Comparison of ENCODE assay signal across 9 cellular contexts in genomic region chrX:39445336-39445735, GRCh38.
DNase-seq lines count a peak whose midpoint lies in the region; ATAC-seq and TF ChIP-seq lines count a peak whose summit lies in the region.
"Had no signal": no experiment of that assay in that cellular context is flagged by ENCODE, and none has a peak within 500 bp of the region (broad histone marks: within the 10 kb centered on the region; RNA-seq: fewer than 3 reads in every experiment).

No MANE protein-coding gene starts in this region.

- ATAC-seq in Right ventricle myocardium superior (ENCODE audit: poor library complexity) (no peak), upper lobe of right lung (no peak)
- no peak for ATAC-seq in stimulated activated naive B cell treated with anti-CD40 and anti-IgM and Interleukin-4, amounts not matched to agents 10 μg/mL and 1 μg/mL and 100 μg/mL, for 72 hours (replicated peaks)

- TF ChIP-seq CTCF in left ventricle myocardium inferior (IDR thresholded peaks at IDR 0.05; ENCODE audit: borderline replicate concordance), result peak; percentile 39
- peak; percentile 19 for TF ChIP-seq CTCF in upper lobe of right lung (IDR thresholded peaks at IDR 0.05)

- POLR2A ChIA-PET in activated CD4-positive, alpha-beta memory T cell treated with anti-CD3 and anti-CD28 coated beads, Interleukin-2, amount 10 ng/mL, durations not matched to agents 7 days and 5 days (lab: Charles Lee), result no interaction called here

- H3K27ac Mint-ChIP-seq in activated CD4-positive, alpha-beta memory T cell treated with anti-CD3 and anti-CD28 coated beads, Interleukin-2, amount 10 ng/mL, durations not matched to agents 7 days and 5 days, result no peak overlapping the region
- no peak overlapping the region for H3K27ac Mint-ChIP-seq in stimulated activated naive B cell treated with anti-CD40 and anti-IgM and Interleukin-4, amounts not matched to agents 10 μg/mL and 1 μg/mL and 100 μg/mL, for 72 hours
- H3K27ac Mint-ChIP-seq: IgD-negative memory B cell had no signal

- CTCF ChIA-PET in activated CD4-positive, alpha-beta memory T cell treated with anti-CD3 and anti-CD28 coated beads, Interleukin-2, amount 10 ng/mL, durations not matched to agents 7 days and 5 days (lab: Charles Lee), result no interaction called here

- H3K36me3 Mint-ChIP-seq in activated CD4-positive, alpha-beta memory T cell treated with anti-CD3 and anti-CD28 coated beads, Interleukin-2, amount 10 ng/mL, durations not matched to agents 7 days and 5 days (ENCODE audit: low read depth), result no peaks in the 10 kb centered on the region
- peaks cover 0 to 6% of the 10 kb centered on the region in 2 donors for H3K36me3 Mint-ChIP-seq in stimulated activated naive B cell treated with anti-CD40 and anti-IgM and Interleukin-4, amounts not matched to agents 10 μg/mL and 1 μg/mL and 100 μg/mL, for 72 hours
- H3K36me3 Mint-ChIP-seq: IgD-negative memory B cell had no signal

- WGBS in iPS DF 6.9 (ENCODE audit: insufficient coverage, insufficient read length), result no CpG with 5 or more reads among the region's 4 CpGs

- H3K27me3 Mint-ChIP-seq in activated CD4-positive, alpha-beta memory T cell treated with anti-CD3 and anti-CD28 coated beads, Interleukin-2, amount 10 ng/mL, durations not matched to agents 7 days and 5 days, result no peaks in the 10 kb centered on the region
- peaks cover 0 to 5% of the 10 kb centered on the region in 2 donors for H3K27me3 Mint-ChIP-seq in stimulated activated naive B cell treated with anti-CD40 and anti-IgM and Interleukin-4, amounts not matched to agents 10 μg/mL and 1 μg/mL and 100 μg/mL, for 72 hours

- H3K9me3 Mint-ChIP-seq in activated CD4-positive, alpha-beta memory T cell treated with anti-CD3 and anti-CD28 coated beads, Interleukin-2, amount 10 ng/mL, durations not matched to agents 7 days and 5 days, result peaks cover 3% of the 10 kb centered on the region
- H3K9me3 Mint-ChIP-seq in stimulated activated naive B cell treated with anti-CD40 and anti-IgM and Interleukin-4, amounts not matched to agents 10 μg/mL and 1 μg/mL and 100 μg/mL, for 72 hours, result peaks cover 2 to 6% of the 10 kb centered on the region in 2 donors
- H3K9me3 Mint-ChIP-seq: IgD-negative memory B cell had no signal

- intact Hi-C loops in left ventricle myocardium inferior (cut with micrococcal nuclease) (no loop called here), Right ventricle myocardium superior (cut with DNase I) (no loop called here), upper lobe of right lung (cut with DNase I) (no loop called here)

- H3K4me1 Mint-ChIP-seq in activated CD4-positive, alpha-beta memory T cell treated with anti-CD3 and anti-CD28 coated beads, Interleukin-2, amount 10 ng/mL, durations not matched to agents 7 days and 5 days, result peaks cover 8% of the 10 kb centered on the region
- H3K4me1 Mint-ChIP-seq in stimulated activated naive B cell treated with anti-CD40 and anti-IgM and Interleukin-4, amounts not matched to agents 10 μg/mL and 1 μg/mL and 100 μg/mL, for 72 hours, result peaks cover 14 to 59% of the 10 kb centered on the region in 2 donors

- H3K36me3 ChIP-seq in left ventricle myocardium inferior (no peaks in the 10 kb centered on the region), iPS DF 6.9 (ENCODE audit: control insufficient read depth, insufficient read depth, low read length) (no peaks in the 10 kb centered on the region), upper lobe of right lung (no peaks in the 10 kb centered on the region)

- H3K4me3 ChIP-seq in left ventricle myocardium inferior (no peak overlapping the region), iPS DF 6.9 (ENCODE audit: low read length) (no peak overlapping the region), upper lobe of right lung (no peak overlapping the region)

- DNase-seq in left ventricle myocardium inferior, result no peak
- no peak for DNase-seq in Right ventricle myocardium superior
- DNase-seq in activated CD4-positive, alpha-beta memory T cell treated with anti-CD3 and anti-CD28 coated beads, Interleukin-2, amount 10 ng/mL, durations not matched to agents 7 days and 5 days, result peak; percentile 28
- DNase-seq in iPS DF 6.9 (ENCODE audit: low read depth, low spot score), result peak; percentile 5
- DNase-seq in upper lobe of right lung, result no peak
- DNase-seq in DMS79 treated with DMSO at 0.1 percent for 48 hours (lab: John Stamatoyannopoulos, UW), result no peak
- DNase-seq in COR-L47 (lab: John Stamatoyannopoulos, UW), result no peak
- no peak for DNase-seq in stimulated activated naive B cell treated with anti-CD40 and anti-IgM and Interleukin-4, amounts not matched to agents 10 μg/mL and 1 μg/mL and 100 μg/mL, for 72 hours

- no peak overlapping the region for H3K4me3 Mint-ChIP-seq in activated CD4-positive, alpha-beta memory T cell treated with anti-CD3 and anti-CD28 coated beads, Interleukin-2, amount 10 ng/mL, durations not matched to agents 7 days and 5 days
- no peak overlapping the region for H3K4me3 Mint-ChIP-seq in stimulated activated naive B cell treated with anti-CD40 and anti-IgM and Interleukin-4, amounts not matched to agents 10 μg/mL and 1 μg/mL and 100 μg/mL, for 72 hours
- H3K4me3 Mint-ChIP-seq: IgD-negative memory B cell had no signal

- H3K27me3 ChIP-seq in left ventricle myocardium inferior (ENCODE audit: low read depth) (no peaks in the 10 kb centered on the region), iPS DF 6.9 (ENCODE audit: control insufficient read depth, insufficient read depth, low read length) (no peaks in the 10 kb centered on the region), upper lobe of right lung (no peaks in the 10 kb centered on the region)

- no peak overlapping the region for H3K27ac ChIP-seq in left ventricle myocardium inferior (replicated peaks)
- H3K27ac ChIP-seq in iPS DF 6.9 (ENCODE audit: low read length), result no peak overlapping the region
- no peak overlapping the region for H3K27ac ChIP-seq in upper lobe of right lung

- H3K4me1 ChIP-seq in left ventricle myocardium inferior (peaks cover 2% of the 10 kb centered on the region), iPS DF 6.9 (ENCODE audit: control insufficient read depth, insufficient read depth, low read length) (0 out of 2 replicates have a peak, but pooled peaks cover 1% of the 10 kb centered on the region), upper lobe of right lung (no peaks in the 10 kb centered on the region)

- no peaks in the 10 kb centered on the region for H3K9me3 ChIP-seq in left ventricle myocardium inferior (replicated peaks)
- H3K9me3 ChIP-seq in iPS DF 6.9 (ENCODE audit: control insufficient read depth, insufficient read depth, low read length), result no peaks in the 10 kb centered on the region
- H3K9me3 ChIP-seq in upper lobe of right lung, result no peaks in the 10 kb centered on the region

Comparison
In these comparisons a context has a peak if more than half of its experiments do, and no peak if none do; other contexts are left out.
1. DNase-seq: peak in activated CD4-positive, alpha-beta memory T cell treated with anti-CD3 and anti-CD28 coated beads, Interleukin-2, amount 10 ng/mL, durations not matched to agents 7 days and 5 days (single experiment) and iPS DF 6.9 (single experiment); none in left ventricle myocardium inferior (single experiment), Right ventricle myocardium superior (single experiment), upper lobe of right lung (single experiment), DMS79 treated with DMSO at 0.1 percent for 48 hours (single experiment), COR-L47 (single experiment) and stimulated activated naive B cell treated with anti-CD40 and anti-IgM and Interleukin-4, amounts not matched to agents 10 μg/mL and 1 μg/mL and 100 μg/mL, for 72 hours (single experiment).